8 cellular contexts compared by ENCODE assay signal in genomic region chr1:167617100-167617949, GRCh38. TPM values are rescaled to one million over a fixed set of nuclear protein-coding genes. Genes with fewer than 3 reads are reported as not detected.
DNase-seq lines count a peak whose midpoint lies in the region; ATAC-seq and TF ChIP-seq lines count a peak whose summit lies in the region.

No MANE protein-coding gene starts in this region.

- in situ Hi-C loops in astrocyte of the spinal cord (cut with HindIII; ENCODE audit: low sequenced_read_pairs): no loop called here

- intact Hi-C loops in CD8-positive, alpha-beta T cell (cut with DNase I, micrococcal nuclease): loop anchor here in 1 of 2 experiments (2.0 kb wide), 2 partner anchors 15 kb away; no protein-coding TSS in a partner anchor
- intact Hi-C loops in tibial artery (cut with DNase I; ENCODE audit: low total_unique reads): no loop called here

- CTCF ChIA-PET in CD8-positive, alpha-beta T cell (lab: Charles Lee): interaction anchor here (0.7 to 3.9 kb wide), 12 partner anchors 9 to 98 kb away, joined by 3 to 31 read pairs (median 4); no protein-coding TSS in a partner anchor

- no peak for TF ChIP-seq CTCF in CD8-positive, alpha-beta T cell (IDR thresholded peaks at IDR 0.05)
- TF ChIP-seq CTCF in KMS-11 (conservative IDR thresholded peaks at IDR 0.05; ENCODE audit: low read depth, low read length): no peak
- no peak for TF ChIP-seq CTCF in astrocyte of the spinal cord (IDR thresholded peaks at IDR 0.05; ENCODE audit: low read depth, low read length)
- TF ChIP-seq CTCF in tibial artery (IDR thresholded peaks at IDR 0.05): no peak

- peak overlapping the region; percentile 60 for H3K4me3 Mint-ChIP-seq in CD8-positive, alpha-beta T cell

- no peaks in the 10 kb centered on the region for H4K20me1 ChIP-seq in KMS-11 (ENCODE audit: insufficient read depth)

- no peaks in the 10 kb centered on the region for H3K27me3 Mint-ChIP-seq in CD8-positive, alpha-beta T cell (ENCODE audit: low read depth)

- no peak overlapping the region for H3K27ac ChIP-seq in CD8-positive, alpha-beta T cell (ENCODE audit: low read depth, low read length)
- no peak overlapping the region for H3K27ac ChIP-seq in KMS-11
- no peak overlapping the region for H3K27ac ChIP-seq in tibial artery

- peaks cover 38% of the 10 kb centered on the region for H3K4me1 ChIP-seq in CD8-positive, alpha-beta T cell (ENCODE audit: insufficient read depth, low read length)
- H3K4me1 ChIP-seq in KMS-11 (ENCODE audit: low read depth, poor library complexity, severe bottlenecking): peaks cover 16% of the 10 kb centered on the region
- H3K4me1 ChIP-seq in tibial artery: peaks cover 0 to 16% (median 10%) of the 10 kb centered on the region in 4 donors

- no peaks in the 10 kb centered on the region for H3K9me3 Mint-ChIP-seq in CD8-positive, alpha-beta T cell

- no peak overlapping the region for H3K9ac ChIP-seq in KMS-11

- POLR2A ChIA-PET in CD8-positive, alpha-beta T cell (lab: Charles Lee): interaction anchor here (1.0 to 7.7 kb wide), 3 partner anchors 9 to 20 kb away, joined by 3 to 86 read pairs (median 13); partner anchors contain the start of gene RCSD1

- H3K27me3 ChIP-seq in CD8-positive, alpha-beta T cell (ENCODE audit: insufficient read depth, low read length): no peaks in the 10 kb centered on the region
- H3K27me3 ChIP-seq in KMS-11 (ENCODE audit: insufficient read depth, low read depth) (no peaks in the 10 kb centered on the region), tibial artery (no peaks in the 10 kb centered on the region)

- DNase-seq in CD8-positive, alpha-beta T cell: peak in 2 of 7 experiments; percentile 36 to 68
- DNase-seq in astrocyte of the spinal cord (ENCODE audit: low read depth, low spot score): peak; percentile 16
- peak; percentile 86 for DNase-seq in kidney tubule cell (ENCODE audit: low spot score)
- DNase-seq in tibial artery: peak; percentile 41 to 69
- DNase-seq in NCI-H2107 treated with DMSO at 0.1 percent for 48 hours (lab: John Stamatoyannopoulos, UW; ENCODE audit: unreplicated experiment): no peak
- no peak for DNase-seq in OCI-M2 (lab: John Stamatoyannopoulos, UW; ENCODE audit: unreplicated experiment)

- H3K4me1 Mint-ChIP-seq in CD8-positive, alpha-beta T cell (ENCODE audit: low read depth): peaks cover 58% of the 10 kb centered on the region

- peak overlapping the region; percentile 92 for H3K27ac Mint-ChIP-seq in CD8-positive, alpha-beta T cell

- no peaks in the 10 kb centered on the region for H3K79me2 ChIP-seq in KMS-11 (ENCODE audit: insufficient read depth, low read depth)

- peak overlapping the region; percentile 6 for H3K4me3 ChIP-seq in CD8-positive, alpha-beta T cell (ENCODE audit: low read depth, low read length)
- H3K4me3 ChIP-seq in KMS-11 (IDR thresholded peaks at IDR 0.05; ENCODE audit: insufficient read depth, low read depth, low read length) (no peak overlapping the region), astrocyte of the spinal cord (ENCODE audit: low read depth, low read length) (no peak overlapping the region), tibial artery (no peak overlapping the region)

- no peaks in the 10 kb centered on the region for H3K36me3 ChIP-seq in CD8-positive, alpha-beta T cell (ENCODE audit: insufficient read depth, low read length)
- H3K36me3 ChIP-seq in KMS-11 (ENCODE audit: insufficient read depth) (no peaks in the 10 kb centered on the region), tibial artery (no peaks in the 10 kb centered on the region)

- no peaks in the 10 kb centered on the region for H3K36me3 Mint-ChIP-seq in CD8-positive, alpha-beta T cell

- peak; percentile 49 for ATAC-seq in CD8-positive, alpha-beta T cell
- peak; percentile 69 for ATAC-seq in GM21381 (IDR thresholded peaks at IDR 0.05; ENCODE audit: unreplicated experiment)

- H3K4me2 ChIP-seq in KMS-11: peak overlapping the region; percentile 10; the same call in 1 of the 2 replicates

- H3K9me3 ChIP-seq in CD8-positive, alpha-beta T cell (ENCODE audit: low read length): no peaks in the 10 kb centered on the region
- no peaks in the 10 kb centered on the region for H3K9me3 ChIP-seq in tibial artery

- peak overlapping the region; percentile 48 for H2AFZ ChIP-seq in KMS-11 (ENCODE audit: low read depth)

RNA-seq across cellular contexts. Expression of gene RCSD1, which starts 12.7 kb away (rescaled TPM):
- 10 to 100 TPM; 42.4 to 44.3 TPM for total RNA-seq in CD8-positive, alpha-beta T cell

Comparison
In these comparisons a context has a peak if more than half of its experiments do, and no peak if none do; other contexts are left out.
1. DNase-seq: peak in astrocyte of the spinal cord (single experiment), kidney tubule cell (single experiment) and tibial artery (2 of 2); none in NCI-H2107 treated with DMSO at 0.1 percent for 48 hours (single experiment) and OCI-M2 (single experiment).